ENCODE assay signal across 14 cellular contexts in the genomic region with DNA sequence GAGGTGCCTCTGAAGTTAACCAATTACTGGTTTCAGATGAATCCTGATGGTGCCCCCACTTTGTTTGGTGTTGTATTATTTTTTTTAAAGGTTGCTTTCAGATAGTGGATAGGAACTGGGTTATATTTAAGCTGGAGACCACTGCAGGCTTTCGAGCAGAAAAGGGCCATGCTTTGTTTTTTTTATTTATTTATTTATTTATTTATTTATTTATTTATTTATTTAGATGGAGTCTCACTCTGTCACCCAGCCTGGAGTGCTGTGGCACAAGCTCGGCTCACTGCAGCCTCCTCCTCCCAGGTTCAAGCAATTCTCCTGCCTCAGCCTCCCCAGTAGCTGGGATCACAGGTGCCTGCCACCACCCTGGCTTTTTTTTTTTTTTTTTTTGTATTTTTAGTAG. TPM values are rescaled to one million over a fixed set of nuclear protein-coding genes. Genes with fewer than 3 reads are reported as not detected.
"Had no signal": no experiment of that assay in that cellular context is flagged by ENCODE, and none has a peak within 500 bp of the region (broad histone marks: within the 10 kb centered on the region; RNA-seq: fewer than 3 reads in every experiment).

No MANE protein-coding gene starts in this region.

RNA-seq across cellular contexts. Expression of gene NSG2, which starts 57.1 kb away (rescaled TPM):
- total RNA-seq: activated B cell treated with CpG ODN at 0.5 μM for 24 hours; activated CD4-positive, alpha-beta memory T cell treated with anti-CD3 and anti-CD28 coated beads for 36 hours; activated CD4-positive, alpha-beta memory T cell treated with anti-CD3 and anti-CD28 coated beads, Interleukin-2, amount 10 ng/mL, durations not matched to agents 7 days and 5 days; activated CD4-positive, alpha-beta T cell treated with anti-CD3 and anti-CD28 coated beads for 36 hours; activated CD4-positive, alpha-beta T cell treated with anti-CD3 and anti-CD28 coated beads, Interleukin-2, amount 10 ng/mL, durations not matched to agents 24 days and 14 days; activated CD4-positive, alpha-beta T cell treated with anti-CD3 and anti-CD28 coated beads, Interleukin-2, amount 10 ng/mL, durations not matched to agents 7 days and 5 days; activated CD8-positive, alpha-beta memory T cell treated with anti-CD3 and anti-CD28 coated beads for 36 hours; activated CD8-positive, alpha-beta memory T cell treated with anti-CD3 and anti-CD28 coated beads, Interleukin-2, amount 10 ng/mL, durations not matched to agents 7 days and 5 days; activated CD8-positive, alpha-beta T cell treated with anti-CD3 and anti-CD28 coated beads for 36 hours; activated CD8-positive, alpha-beta T cell treated with anti-CD3 and anti-CD28 coated beads, Interleukin-2, amount 10 ng/mL, durations not matched to agents 7 days and 5 days; T-helper 1 cell treated with Interleukin-12 subunit alpha and Interleukin-12 subunit beta and Interleukin-4 antibody, amounts not matched to agents 30 ng/mL and 1 ng/mL, for 36 hours; T-helper 17 cell; T-helper 2 cell treated with Interferon-gamma antibody and Interleukin-4, amounts not matched to agents 100 ng/mL and 5 ng/mL, for 36 hours; WTC11 had no signal
